Comparison of ENCODE assay signal across 8 cellular contexts in the genomic region with DNA sequence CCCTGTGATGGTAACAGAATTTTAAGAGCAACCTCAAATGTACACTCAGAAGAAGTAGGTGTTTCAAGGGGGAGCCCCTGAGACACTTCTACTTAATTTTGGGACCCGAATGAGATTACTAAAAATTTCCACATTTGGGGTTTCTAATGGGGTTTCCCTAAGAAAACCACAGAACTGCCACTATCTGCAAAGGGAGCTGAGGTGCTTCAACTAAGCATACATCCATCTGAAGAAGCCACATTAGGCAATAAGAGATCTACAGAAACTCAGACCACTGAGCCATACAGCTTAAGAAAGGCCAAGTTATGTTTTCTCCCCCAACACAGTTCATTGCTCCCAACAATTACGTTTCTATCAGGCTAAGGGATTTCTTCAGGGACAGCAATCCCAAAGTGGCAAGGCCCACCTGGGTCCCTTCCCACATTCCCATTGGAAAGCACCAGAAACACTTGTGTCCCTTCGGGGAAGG. TPM values are rescaled to one million over a fixed set of nuclear protein-coding genes. Genes with fewer than 3 reads are reported as not detected.
A peak's percentile ranks its signal among the peaks of the same experiment; 100 is the strongest.
DNase-seq lines count a peak whose midpoint lies in the region; ATAC-seq and TF ChIP-seq lines count a peak whose summit lies in the region.

No MANE protein-coding gene starts in this region.

- H3K27me3 ChIP-seq in breast epithelium (no peaks in the 10 kb centered on the region), prostate gland (replicated peaks; ENCODE audit: insufficient read depth) (no peaks in the 10 kb centered on the region)

- TF ChIP-seq CTCF in breast epithelium (IDR thresholded peaks at IDR 0.05) (no peak), prostate gland (IDR thresholded peaks at IDR 0.05) (no peak)

- DNase-seq in activated CD4-positive, alpha-beta T cell treated with anti-CD3 and anti-CD28 coated beads for 4 hours, result peak; percentile 39 to 46
- DNase-seq in activated CD4-positive, alpha-beta T cell treated with anti-CD3 and anti-CD28 coated beads, Interleukin-2, amount 50 U/mL, for 48 hours, result no peak
- no peak for DNase-seq in breast epithelium (ENCODE audit: low spot score in 2 of 2)
- DNase-seq in prostate gland (ENCODE audit: low spot score), result no peak
- DNase-seq in SK-N-DZ (ENCODE audit: low spot score), result no peak
- DNase-seq in NCI-H2107 treated with DMSO at 0.1 percent for 48 hours (lab: John Stamatoyannopoulos, UW; ENCODE audit: unreplicated experiment), result no peak
- no peak for DNase-seq in UCSD-AML1 (lab: John Stamatoyannopoulos, UW; ENCODE audit: unreplicated experiment)

- ATAC-seq in HG03378 (IDR thresholded peaks at IDR 0.05; ENCODE audit: unreplicated experiment), result peak; percentile 59

- H3K4me1 ChIP-seq in breast epithelium (peaks cover 8 to 55% of the 10 kb centered on the region in 2 donors), prostate gland (replicated peaks) (peaks cover 16% of the 10 kb centered on the region)

- H3K27ac ChIP-seq in breast epithelium (peak overlapping the region; percentile 100), prostate gland (peak overlapping the region; percentile 96 to 100)

- H3K4me3 ChIP-seq in breast epithelium, result peak overlapping the region; percentile 9 to 83 (median 73)
- H3K4me3 ChIP-seq in prostate gland, result peak overlapping the region in 1 of 2 donors; percentile 90

- H3K9me3 ChIP-seq in breast epithelium (no peaks in the 10 kb centered on the region), prostate gland (no peaks in the 10 kb centered on the region)

- no peak for TF ChIP-seq POLR2A in breast epithelium (IDR thresholded peaks at IDR 0.05)
- no peak for TF ChIP-seq POLR2A in prostate gland (IDR thresholded peaks at IDR 0.05)

- H3K36me3 ChIP-seq in breast epithelium (no peaks in the 10 kb centered on the region), prostate gland (no peaks in the 10 kb centered on the region)

- intact Hi-C loops in breast epithelium (cut with DNase I; ENCODE audit: low total_unique reads), result no loop called here
- intact Hi-C loops in prostate gland (cut with DNase I), result no loop called here

- 72% methylated on average over 3 of the region's 3 CpGs for WGBS in prostate gland

RNA-seq across cellular contexts. Expression of a gene that starts 5.2 kb away (rescaled TPM):
- 100 to 1,000 TPM in 2 of 3 donors, 10 to 100 TPM in 1; 95.1 to 124 (median 117) TPM for total RNA-seq in breast epithelium
- 100 to 1,000 TPM; 127 to 155 TPM for total RNA-seq in prostate gland
- polyA plus RNA-seq in SK-N-DZ (2014; cell fraction: cytosol; rRNA removed), result 78.5 and 86.3 TPM in 2 replicates
- polyA plus RNA-seq in SK-N-DZ (2014; cell fraction: nucleus; rRNA removed), result 30.3 and 34.7 TPM in 2 replicates

RNA-seq across cellular contexts. Expression of a gene that starts 21.6 kb away (rescaled TPM):
- 1 to 10 TPM in 1 of 3 donors, under 1 TPM in 2; 0.33 to 3.8 (median 0.73) TPM for total RNA-seq in breast epithelium
- 10 to 100 TPM in 1 of 2 donors, 1 to 10 TPM in 1; 1.4 to 23.2 TPM for total RNA-seq in prostate gland
- 121 and 138 TPM in 2 replicates for polyA plus RNA-seq in SK-N-DZ (2014; cell fraction: cytosol; rRNA removed)
- 484 and 677 TPM in 2 replicates for polyA plus RNA-seq in SK-N-DZ (2014; cell fraction: nucleus; rRNA removed)

Comparison
In these comparisons a context has a peak if more than half of its experiments do, and no peak if none do; other contexts are left out.
1. DNase-seq: peak in activated CD4-positive, alpha-beta T cell treated with anti-CD3 and anti-CD28 coated beads for 4 hours (2 of 2); none in activated CD4-positive, alpha-beta T cell treated with anti-CD3 and anti-CD28 coated beads, Interleukin-2, amount 50 U/mL, for 48 hours (0 of 2), breast epithelium (0 of 2), prostate gland (single experiment), SK-N-DZ (single experiment), NCI-H2107 treated with DMSO at 0.1 percent for 48 hours (single experiment) and UCSD-AML1 (single experiment).